Comparison of ENCODE assay signal across 25 cellular contexts in the genomic region with DNA sequence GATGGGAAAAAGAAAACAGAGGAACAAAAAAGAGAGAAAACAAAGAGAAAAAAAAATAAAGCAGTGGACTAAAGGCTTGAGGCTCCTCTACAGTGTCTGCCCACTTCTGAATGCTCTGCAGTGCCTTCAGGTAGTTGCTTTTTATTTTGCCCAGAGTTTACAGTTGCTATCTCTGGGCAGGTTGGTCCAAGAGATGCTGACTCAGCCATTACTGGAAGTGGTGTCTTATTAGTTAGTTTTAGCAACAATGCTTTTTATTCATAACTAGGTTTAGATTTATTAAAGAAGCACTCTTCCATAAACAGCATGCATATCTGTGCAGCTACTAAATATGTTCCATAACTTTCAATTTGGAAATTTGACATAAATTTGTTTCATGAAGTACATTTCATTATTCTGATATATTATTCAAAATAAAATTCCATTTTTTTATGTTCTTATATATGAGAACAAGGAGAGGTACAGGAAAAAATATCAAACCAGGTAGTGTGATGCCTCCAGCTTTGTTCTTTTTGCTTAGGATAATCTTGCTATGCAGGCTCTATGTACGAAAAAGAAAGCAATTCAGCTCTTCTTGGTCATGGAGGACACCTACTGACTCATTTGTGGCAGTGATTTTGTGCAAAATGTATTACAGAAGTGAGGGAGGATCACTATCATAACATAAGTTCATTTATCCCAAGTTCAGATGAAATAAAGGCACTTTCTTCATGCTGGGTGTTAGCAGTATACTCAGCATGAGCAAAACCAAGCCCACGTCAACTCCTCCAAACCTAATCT.
DNase-seq lines count a peak whose midpoint lies in the region; ATAC-seq and TF ChIP-seq lines count a peak whose summit lies in the region.
"Had no signal": no experiment of that assay in that cellular context is flagged by ENCODE, and none has a peak within 500 bp of the region (broad histone marks: within the 10 kb centered on the region; RNA-seq: fewer than 3 reads in every experiment).

No MANE protein-coding gene starts in this region.

- H3K36me3 ChIP-seq in gastroesophageal sphincter, result peaks cover 0 to 6% of the 10 kb centered on the region in 2 donors
- H3K36me3 ChIP-seq: SJSA1 had no signal

- H3K9me3 Mint-ChIP-seq in activated CD4-positive, alpha-beta T cell treated with anti-CD3 and anti-CD28 coated beads for 36 hours (ENCODE audit: low read depth), result peaks cover 6% of the 10 kb centered on the region
- peaks cover 17% of the 10 kb centered on the region for H3K9me3 Mint-ChIP-seq in activated CD4-positive, alpha-beta T cell treated with anti-CD3 and anti-CD28 coated beads, Interleukin-2, amount 10 ng/mL, durations not matched to agents 24 days and 14 days

- in situ Hi-C loops in SK-MEL-5 (cut with HindIII; ENCODE audit: low pct_unique_long_range_greater_than_20kb, low sequenced_read_pairs), result no loop called here

- no peak for DNase-seq in activated CD4-positive, alpha-beta T cell treated with anti-CD3 and anti-CD28 coated beads for 36 hours
- no peak for DNase-seq in activated CD4-positive, alpha-beta T cell treated with anti-CD3 and anti-CD28 coated beads, Interleukin-2, amount 10 ng/mL, durations not matched to agents 24 days and 14 days
- peak; percentile 2 for DNase-seq in M059J (ENCODE audit: low read depth)
- peak; percentile 17 for DNase-seq in SK-MEL-5 (ENCODE audit: low read depth, low spot score)
- no peak for DNase-seq in DMS114 treated with DMSO at 0.1 percent for 48 hours (lab: John Stamatoyannopoulos, UW; ENCODE audit: unreplicated experiment)
- no peak for DNase-seq in SW480 (ENCODE audit: low spot score)
- no peak for DNase-seq in activated T-cell treated with anti-CD3 and anti-CD28 coated beads for 4 hours
- DNase-seq: DMS53; EL; GF-D8; GM23248; HCEC 1CT; NCI-H1092 treated with DMSO at 0.1 percent for 48 hours; NCI-H1436 treated with DMSO at 0.1 percent for 48 hours; NCI-H1930; NCI-H226; NCI-H510A treated with DMSO at 0.1 percent for 48 hours; NCI-H748 treated with DMSO at 0.1 percent for 48 hours; NK-92 treated with Interleukin-12 subunit alpha and Interleukin-12 subunit beta, amount 100 ng/mL, for 24 hours; Peyer's patch; T-helper 17 cell had no signal

- peak; percentile 35 for ATAC-seq in activated CD4-positive, alpha-beta T cell treated with anti-CD3 and anti-CD28 coated beads for 36 hours
- no peak for ATAC-seq in gastroesophageal sphincter
- ATAC-seq: T-helper 17 cell had no signal

- H3K27ac ChIP-seq in gastroesophageal sphincter, result no peak overlapping the region
- H3K27ac ChIP-seq: 22Rv1; BLaER1 treated with 17β-estradiol and CSF1 and Interleukin-3, amounts not matched to agents 10 nM and 100 nM; GM23248; Peyer's patch; SJSA1 had no signal

- TF ChIP-seq EP300 in gastroesophageal sphincter (IDR thresholded peaks at IDR 0.05), result no peak

- TF ChIP-seq CTCF in gastroesophageal sphincter (IDR thresholded peaks at IDR 0.05), result no peak

- peaks cover 0 to 42% (median 0%) of the 10 kb centered on the region in 3 donors for H3K9me3 ChIP-seq in gastroesophageal sphincter
- H3K9me3 ChIP-seq: SJSA1 had no signal

- intact Hi-C loops in activated CD4-positive, alpha-beta T cell treated with anti-CD3 and anti-CD28 coated beads for 36 hours (cut with DNase I, micrococcal nuclease), result no loop called here
- intact Hi-C loops in activated CD4-positive, alpha-beta T cell treated with anti-CD3 and anti-CD28 coated beads, Interleukin-2, amount 10 ng/mL, durations not matched to agents 24 days and 14 days (cut with micrococcal nuclease), result no loop called here

- H3K27me3 Mint-ChIP-seq in activated CD4-positive, alpha-beta T cell treated with anti-CD3 and anti-CD28 coated beads for 36 hours, result peaks cover 10% of the 10 kb centered on the region
- H3K27me3 Mint-ChIP-seq in activated CD4-positive, alpha-beta T cell treated with anti-CD3 and anti-CD28 coated beads, Interleukin-2, amount 10 ng/mL, durations not matched to agents 24 days and 14 days, result peaks cover 17% of the 10 kb centered on the region

- POLR2A ChIA-PET in activated CD4-positive, alpha-beta T cell treated with anti-CD3 and anti-CD28 coated beads for 36 hours (lab: Charles Lee), result no interaction called here

- 61 to 88% methylated on average over 2 of the region's 2 CpGs for WGBS in gastroesophageal sphincter (ENCODE audit: low coverage in 1 of 2), 2 donors

- H3K4me3 Mint-ChIP-seq in activated CD4-positive, alpha-beta T cell treated with anti-CD3 and anti-CD28 coated beads for 36 hours, result no peak overlapping the region
- no peak overlapping the region for H3K4me3 Mint-ChIP-seq in activated CD4-positive, alpha-beta T cell treated with anti-CD3 and anti-CD28 coated beads, Interleukin-2, amount 10 ng/mL, durations not matched to agents 24 days and 14 days
- H3K4me3 Mint-ChIP-seq: T-helper 17 cell had no signal

- CTCF ChIA-PET in activated CD4-positive, alpha-beta T cell treated with anti-CD3 and anti-CD28 coated beads for 36 hours (lab: Charles Lee), result no interaction called here

- no peak overlapping the region for H3K4me3 ChIP-seq in gastroesophageal sphincter
- H3K4me3 ChIP-seq: BLaER1 treated with 17β-estradiol and CSF1 and Interleukin-3, amounts not matched to agents 10 nM and 100 nM; GM23248; Peyer's patch; SJSA1 had no signal

- H3K27ac Mint-ChIP-seq in activated CD4-positive, alpha-beta T cell treated with anti-CD3 and anti-CD28 coated beads for 36 hours, result no peak overlapping the region
- no peak overlapping the region for H3K27ac Mint-ChIP-seq in activated CD4-positive, alpha-beta T cell treated with anti-CD3 and anti-CD28 coated beads, Interleukin-2, amount 10 ng/mL, durations not matched to agents 24 days and 14 days
- H3K27ac Mint-ChIP-seq: T-helper 17 cell had no signal

- H3K36me3 Mint-ChIP-seq in activated CD4-positive, alpha-beta T cell treated with anti-CD3 and anti-CD28 coated beads for 36 hours (ENCODE audit: low read depth), result peaks cover 21% of the 10 kb centered on the region
- peaks cover 22% of the 10 kb centered on the region for H3K36me3 Mint-ChIP-seq in activated CD4-positive, alpha-beta T cell treated with anti-CD3 and anti-CD28 coated beads, Interleukin-2, amount 10 ng/mL, durations not matched to agents 24 days and 14 days (ENCODE audit: low read depth)

- peaks cover 0 to 17% (median 9%) of the 10 kb centered on the region in 3 donors for H3K4me1 ChIP-seq in gastroesophageal sphincter
- H3K4me1 ChIP-seq: BLaER1 treated with 17β-estradiol and CSF1 and Interleukin-3, amounts not matched to agents 10 nM and 100 nM; SJSA1 had no signal

- no peak for TF ChIP-seq POLR2A in gastroesophageal sphincter (IDR thresholded peaks at IDR 0.05)

- H3K4me1 Mint-ChIP-seq in activated CD4-positive, alpha-beta T cell treated with anti-CD3 and anti-CD28 coated beads for 36 hours, result peaks cover 11% of the 10 kb centered on the region
- peaks cover 5% of the 10 kb centered on the region for H3K4me1 Mint-ChIP-seq in activated CD4-positive, alpha-beta T cell treated with anti-CD3 and anti-CD28 coated beads, Interleukin-2, amount 10 ng/mL, durations not matched to agents 24 days and 14 days
- H3K4me1 Mint-ChIP-seq: T-helper 17 cell had no signal

- peaks cover 29% of the 10 kb centered on the region for H3K27me3 ChIP-seq in gastroesophageal sphincter
- H3K27me3 ChIP-seq: BLaER1 treated with 17β-estradiol and CSF1 and Interleukin-3, amounts not matched to agents 10 nM and 100 nM; Peyer's patch had no signal

Comparison
In these comparisons a context has a peak if more than half of its experiments do, and no peak if none do; other contexts are left out.
1. DNase-seq: peak in M059J (single experiment) and SK-MEL-5 (single experiment); none in activated CD4-positive, alpha-beta T cell treated with anti-CD3 and anti-CD28 coated beads for 36 hours (single experiment), activated CD4-positive, alpha-beta T cell treated with anti-CD3 and anti-CD28 coated beads, Interleukin-2, amount 10 ng/mL, durations not matched to agents 24 days and 14 days (single experiment), DMS114 treated with DMSO at 0.1 percent for 48 hours (single experiment), SW480 (single experiment) and activated T-cell treated with anti-CD3 and anti-CD28 coated beads for 4 hours (single experiment).